ENCODE assay signal across 9 cellular contexts in genomic region chr13:28719656-28720055, GRCh38. TPM values are rescaled to one million over a fixed set of nuclear protein-coding genes. Genes with fewer than 3 reads are reported as not detected.
A peak's percentile ranks its signal among the peaks of the same experiment; 100 is the strongest.
DNase-seq lines count a peak whose midpoint lies in the region; ATAC-seq, FAIRE-seq and TF ChIP-seq lines count a peak whose summit lies in the region.
"Had no signal": no experiment of that assay in that cellular context is flagged by ENCODE, and none has a peak within 500 bp of the region (broad histone marks: within the 10 kb centered on the region; RNA-seq: fewer than 3 reads in every experiment).

No MANE protein-coding gene starts in this region.

- peak overlapping the region; percentile 90 for H2AFZ ChIP-seq in OCI-LY3 (ENCODE audit: low read depth, low read length)
- peak overlapping the region; percentile 94 for H2AFZ ChIP-seq in neural progenitor cell (replicated peaks)

- ATAC-seq in CD4-positive, alpha-beta T cell (ENCODE audit: poor library complexity), result no peak
- ATAC-seq in effector memory CD8-positive, alpha-beta T cell (replicated peaks), result no peak
- ATAC-seq in HG03571 (IDR thresholded peaks at IDR 0.05; ENCODE audit: unreplicated experiment), result no peak

- CTCF ChIA-PET in CD4-positive, alpha-beta T cell (lab: Charles Lee), result no interaction called here

- H3K4me2 ChIP-seq in OCI-LY3 (ENCODE audit: low read length), result peak overlapping the region; percentile 81
- peak overlapping the region; percentile 77 for H3K4me2 ChIP-seq in neural progenitor cell

- TF ChIP-seq POLR2A in GM12891 (IDR thresholded peaks at IDR 0.05; ENCODE audit: low read depth, low read length), result no peak

- H3K4me1 ChIP-seq in OCI-LY3 (ENCODE audit: low read length), result peaks cover 20% of the 10 kb centered on the region
- no peaks in the 10 kb centered on the region for H3K4me1 ChIP-seq in neural progenitor cell
- no peaks in the 10 kb centered on the region for H3K4me1 ChIP-seq in colonic mucosa
- H3K4me1 ChIP-seq: prostate gland had no signal

- POLR2A ChIA-PET in CD4-positive, alpha-beta T cell (lab: Charles Lee), result interaction anchor here (4.0 kb wide), 1 partner anchor 60 kb away, joined by 57 read pairs; the partner anchor contains the start of gene POMP

- H3K9me3 ChIP-seq in CD4-positive, alpha-beta T cell (ENCODE audit: control insufficient read depth, low read length), result no peaks in the 10 kb centered on the region
- H3K9me3 ChIP-seq in OCI-LY3 (ENCODE audit: insufficient read depth, low read length) (no peaks in the 10 kb centered on the region), neural progenitor cell (ENCODE audit: low read depth) (no peaks in the 10 kb centered on the region), colonic mucosa (no peaks in the 10 kb centered on the region)
- H3K9me3 ChIP-seq: prostate gland had no signal

- peaks cover 24% of the 10 kb centered on the region for H3K36me3 Mint-ChIP-seq in CD4-positive, alpha-beta T cell (ENCODE audit: low read depth)
- peaks cover 29% of the 10 kb centered on the region for H3K36me3 Mint-ChIP-seq in effector memory CD8-positive, alpha-beta T cell (ENCODE audit: insufficient read depth)
- no peaks in the 10 kb centered on the region for H3K36me3 Mint-ChIP-seq in neural progenitor cell

- no peaks in the 10 kb centered on the region for H3K9me3 Mint-ChIP-seq in CD4-positive, alpha-beta T cell
- H3K9me3 Mint-ChIP-seq in effector memory CD8-positive, alpha-beta T cell, result no peaks in the 10 kb centered on the region
- H3K9me3 Mint-ChIP-seq in neural progenitor cell, result no peaks in the 10 kb centered on the region

- H3K27me3 ChIP-seq in CD4-positive, alpha-beta T cell (ENCODE audit: control insufficient read depth, insufficient read depth, low read length), result no peaks in the 10 kb centered on the region
- H3K27me3 ChIP-seq in OCI-LY3 (ENCODE audit: low read depth, low read length) (no peaks in the 10 kb centered on the region), neural progenitor cell (peaks cover 36% of the 10 kb centered on the region), colonic mucosa (no peaks in the 10 kb centered on the region)

- H3K79me2 ChIP-seq in OCI-LY3 (ENCODE audit: low read length) (no peaks in the 10 kb centered on the region), neural progenitor cell (ENCODE audit: low read depth) (no peaks in the 10 kb centered on the region)

- H3K4me1 Mint-ChIP-seq in CD4-positive, alpha-beta T cell (ENCODE audit: low read depth), result peaks cover 34% of the 10 kb centered on the region
- peaks cover 17 to 27% of the 10 kb centered on the region in 2 donors for H3K4me1 Mint-ChIP-seq in effector memory CD8-positive, alpha-beta T cell (ENCODE audit: low read depth in 2 of 2)
- peaks cover 10% of the 10 kb centered on the region for H3K4me1 Mint-ChIP-seq in neural progenitor cell

- TF ChIP-seq CTCF in CD4-positive, alpha-beta T cell (IDR thresholded peaks at IDR 0.05), result no peak
- no peak for TF ChIP-seq CTCF in OCI-LY3 (IDR thresholded peaks at IDR 0.05; ENCODE audit: low read depth, low read length)
- TF ChIP-seq CTCF in neural progenitor cell (IDR thresholded peaks at IDR 0.05), result no peak
- no peak for TF ChIP-seq CTCF in colonic mucosa (IDR thresholded peaks at IDR 0.05)

- H3K27ac Mint-ChIP-seq in CD4-positive, alpha-beta T cell, result peak overlapping the region; percentile 88
- H3K27ac Mint-ChIP-seq in effector memory CD8-positive, alpha-beta T cell, result peak overlapping the region; percentile 93 to 96
- no peak overlapping the region for H3K27ac Mint-ChIP-seq in neural progenitor cell

- FAIRE-seq in GM12891 (lab: Jason Lieb, UNC), result no peak

- no peaks in the 10 kb centered on the region for H3F3A ChIP-seq in neural progenitor cell (ENCODE audit: low read depth)

- DNase-seq in CD4-positive, alpha-beta T cell, result no peak
- DNase-seq in effector memory CD8-positive, alpha-beta T cell, result no peak
- DNase-seq in neural progenitor cell (ENCODE audit: low spot score), result no peak
- DNase-seq in GM12891 (ENCODE audit: insufficient read length, low spot score), result no peak
- DNase-seq in HK-2 (ENCODE audit: unreplicated experiment), result no peak
- DNase-seq in colonic mucosa, result no peak

- peak overlapping the region; percentile 66 for H3K9ac ChIP-seq in OCI-LY3 (ENCODE audit: low read length)
- H3K9ac ChIP-seq in neural progenitor cell, result no peak overlapping the region
- peak overlapping the region in 1 of 2 donors; percentile 89 for H3K9ac ChIP-seq in colonic mucosa (ENCODE audit: low read depth in 2 of 2, low read length in 2 of 2)

- H3K27me3 Mint-ChIP-seq in CD4-positive, alpha-beta T cell, result no peaks in the 10 kb centered on the region
- peaks cover 0 to 10% of the 10 kb centered on the region in 2 donors for H3K27me3 Mint-ChIP-seq in effector memory CD8-positive, alpha-beta T cell
- H3K27me3 Mint-ChIP-seq in neural progenitor cell (ENCODE audit: insufficient read depth, low read depth), result peaks cover 15% of the 10 kb centered on the region

- H3K4me3 Mint-ChIP-seq in CD4-positive, alpha-beta T cell, result peak overlapping the region; percentile 94
- H3K4me3 Mint-ChIP-seq in effector memory CD8-positive, alpha-beta T cell, result peak overlapping the region; percentile 92 to 99
- H3K4me3 Mint-ChIP-seq in neural progenitor cell, result peak overlapping the region; percentile 92

- H3K36me3 ChIP-seq in OCI-LY3 (replicated peaks; ENCODE audit: low read depth, low read length) (peaks cover 4% of the 10 kb centered on the region), neural progenitor cell (no peaks in the 10 kb centered on the region), colonic mucosa (no peaks in the 10 kb centered on the region)
- H3K36me3 ChIP-seq: prostate gland had no signal

- H4K20me1 ChIP-seq in OCI-LY3 (ENCODE audit: insufficient read depth, low read length) (no peaks in the 10 kb centered on the region), neural progenitor cell (ENCODE audit: low read depth) (no peaks in the 10 kb centered on the region)

- no peak overlapping the region for H3K27ac ChIP-seq in CD4-positive, alpha-beta T cell (ENCODE audit: low read depth, low read length)
- H3K27ac ChIP-seq in OCI-LY3 (ENCODE audit: low read length) (no peak overlapping the region), neural progenitor cell (no peak overlapping the region), colonic mucosa (no peak overlapping the region)

- intact Hi-C loops in CD4-positive, alpha-beta T cell (cut with DNase I, micrococcal nuclease), result loop anchor here in 1 of 2 experiments (2.0 to 10.0 kb wide), 2 partner anchors 61 to 1545 kb away; partner anchors contain the start of genes POMP and USP12
- intact Hi-C loops in colonic mucosa (cut with DNase I), result no loop called here

- peak overlapping the region; percentile 89 for H3K4me3 ChIP-seq in OCI-LY3 (ENCODE audit: low read length)
- H3K4me3 ChIP-seq in neural progenitor cell, result peak overlapping the region; percentile 63
- H3K4me3 ChIP-seq in colonic mucosa, result no peak overlapping the region

TF ChIP-seq in GM12891, 5 proteins besides CTCF, POLR2A, EP300 and RAD21:
- TF ChIP-seq PAX5 (IDR thresholded peaks at IDR 0.05; ENCODE audit: insufficient read depth, low read length, severe bottlenecking) (no peak), TAF1 (IDR thresholded peaks at IDR 0.05; ENCODE audit: low read depth, low read length) (no peak), POU2F2 (IDR thresholded peaks at IDR 0.05; ENCODE audit: low read depth, low read length) (no peak), POLR2AphosphoS5 (IDR thresholded peaks at IDR 0.05; ENCODE audit: low read depth, low read length) (no peak), SPI1 (IDR thresholded peaks at IDR 0.05; ENCODE audit: low read depth, low read length) (no peak)

RNA-seq across cellular contexts. Expression of gene SLC46A3, which starts 0.9 kb away (rescaled TPM):
- total RNA-seq in CD4-positive, alpha-beta T cell, result 1 to 10 TPM; 6.3 to 7.4 TPM
- total RNA-seq in neural progenitor cell (ENCODE audit: low replicate concordance) (0.06 TPM in 1 of 2 replicates, not detected in the other), colonic mucosa (10 to 100 TPM; 30.5 to 45.8 TPM)
- 6.2 TPM for polyA plus RNA-seq in GM12891 (2012; ENCODE audit: low read depth, missing spikeins)
